ENCODE assay signal across 30 cellular contexts in genomic region chr16:49275870-49276269, GRCh38. TPM values are rescaled to one million over a fixed set of nuclear protein-coding genes. Genes with fewer than 3 reads are reported as not detected.
"Had no signal": no experiment of that assay in that cellular context is flagged by ENCODE, and none has a peak within 500 bp of the region (broad histone marks: within the 10 kb centered on the region; RNA-seq: fewer than 3 reads in every experiment).

No MANE protein-coding gene starts in this region.

- H3K36me3 ChIP-seq: colonic mucosa, gastroesophageal sphincter, heart left ventricle, left lung, pancreas, spleen, suprapubic skin, transverse colon, upper lobe of right lung, uterus had no signal

- H3K9me3 Mint-ChIP-seq: dendritic cell treated with granulocyte-macrophage colony-stimulating factor and Interleukin-4, amounts not matched to agents 40 ng/mL and 50 ng/mL, for 4 days; nephron; stimulated activated naive B cell treated with anti-CD40 and anti-IgM and Interleukin-4, amounts not matched to agents 10 μg/mL and 1 μg/mL and 100 μg/mL, for 72 hours; stimulated activated naive CD8-positive, alpha-beta T cell treated with anti-CD3 and anti-CD28 coated beads, Interleukin-15, Interleukin-2, amounts not matched to agents 100 ng/mL and 50 ng/mL, for 24 hours had no signal

- H3K36me3 Mint-ChIP-seq: naive thymus-derived CD4-positive, alpha-beta T cell; stimulated activated naive B cell treated with anti-CD40 and anti-IgM and Interleukin-4, amounts not matched to agents 10 μg/mL and 1 μg/mL and 100 μg/mL, for 72 hours had no signal

- H3K4me3 ChIP-seq: colonic mucosa, gastroesophageal sphincter, hepatocyte, left lung, pancreas, skin epidermis, spleen, suprapubic skin, transverse colon, upper lobe of right lung, uterus had no signal

- H3K27ac ChIP-seq: colonic mucosa, epithelial cell of prostate, foreskin keratinocyte, gastroesophageal sphincter, heart left ventricle, hepatocyte, left lung, pancreas, skin epidermis, spleen, suprapubic skin, transverse colon, upper lobe of right lung, uterus had no signal

- H3K27ac Mint-ChIP-seq: dendritic cell treated with granulocyte-macrophage colony-stimulating factor and Interleukin-4, amounts not matched to agents 40 ng/mL and 50 ng/mL, for 4 days; endodermal cell; naive thymus-derived CD4-positive, alpha-beta T cell; nephron; stimulated activated naive B cell treated with anti-CD40 and anti-IgM and Interleukin-4, amounts not matched to agents 10 μg/mL and 1 μg/mL and 100 μg/mL, for 72 hours; stimulated activated naive CD8-positive, alpha-beta T cell treated with anti-CD3 and anti-CD28 coated beads, Interleukin-15, Interleukin-2, amounts not matched to agents 100 ng/mL and 50 ng/mL, for 24 hours had no signal

- H3K9me3 ChIP-seq: colonic mucosa, heart left ventricle, left lung, pancreas, spleen, suprapubic skin, transverse colon, upper lobe of right lung, uterus had no signal

- H3K4me1 Mint-ChIP-seq: nephron had no signal

- H3K79me2 ChIP-seq: hepatocyte had no signal

- H3K4me3 Mint-ChIP-seq: dendritic cell treated with granulocyte-macrophage colony-stimulating factor and Interleukin-4, amounts not matched to agents 40 ng/mL and 50 ng/mL, for 4 days; nephron; stimulated activated naive B cell treated with anti-CD40 and anti-IgM and Interleukin-4, amounts not matched to agents 10 μg/mL and 1 μg/mL and 100 μg/mL, for 72 hours; stimulated activated naive CD8-positive, alpha-beta T cell treated with anti-CD3 and anti-CD28 coated beads, Interleukin-15, Interleukin-2, amounts not matched to agents 100 ng/mL and 50 ng/mL, for 24 hours had no signal

- H2AFZ ChIP-seq: hepatocyte had no signal

- H3K4me1 ChIP-seq: foreskin keratinocyte, upper lobe of right lung, uterus had no signal

- DNase-seq: colonic mucosa; effector CD8-positive, alpha-beta T cell; foreskin keratinocyte; heart left ventricle; left cardiac atrium; mesenchymal stem cell; midbrain; naive thymus-derived CD4-positive, alpha-beta T cell; occipital lobe; spleen; stimulated activated CD4-positive, alpha-beta T cell treated with anti-CD3 and anti-CD28 coated beads, Interleukin-4, amount 100 ng/mL, for 4 hours; stimulated activated naive B cell treated with anti-CD40 and anti-IgM and Interleukin-4, amounts not matched to agents 10 μg/mL and 1 μg/mL and 100 μg/mL, for 72 hours; transverse colon; upper lobe of right lung; uterus had no signal

- H3K4me2 ChIP-seq: hepatocyte had no signal

RNA-seq across cellular contexts. Expression of gene CBLN1, which starts 5.8 kb away (rescaled TPM):
- total RNA-seq: fibroblast of lung; kidney epithelial cell; left lung; lung microvascular endothelial cell; naive thymus-derived CD4-positive, alpha-beta T cell; pulmonary artery endothelial cell; spleen had no signal
- polyA plus RNA-seq: fibroblast of lung; hepatocyte; naive thymus-derived CD4-positive, alpha-beta T cell had no signal
